3 cellular contexts compared by ENCODE assay signal in genomic region chr13:113322890-113323651, GRCh38.
TF ChIP-seq lines count a peak whose summit lies in the region.

No MANE protein-coding gene starts in this region.

TF ChIP-seq in GM23338, 12 proteins besides CTCF, POLR2A, EP300 and RAD21 (continued from another document):
- peak; percentile 32; the same call in 1 of the 2 replicates for TF ChIP-seq POLR2AphosphoS5 (IDR thresholded peaks at IDR 0.05; ENCODE audit: low read depth)
TF ChIP-seq in GM23338: peak in this region for 1.

TF ChIP-seq in WTC11, 78 proteins besides CTCF, POLR2A, EP300 and RAD21:
- TF ChIP-seq STAT6 (CRISPR knock-in tag; conservative IDR thresholded peaks at IDR 0.05; ENCODE audit: low read depth) (no peak), AR (CRISPR knock-in tag; IDR thresholded peaks at IDR 0.05) (no peak), GRHL2 (CRISPR knock-in tag; IDR thresholded peaks at IDR 0.05; ENCODE audit: insufficient replicate concordance, severe bottlenecking) (no peak)

TF ChIP-seq in SK-N-SH, 30 proteins besides CTCF, POLR2A, EP300 and RAD21 (continued from another document):
- TF ChIP-seq IRF3 (IDR thresholded peaks at IDR 0.05; ENCODE audit: low read depth, low read length): no peak
- no peak for TF ChIP-seq REST (IDR thresholded peaks at IDR 0.05; ENCODE audit: low read depth, low read length)
- TF ChIP-seq, protein P1, sequence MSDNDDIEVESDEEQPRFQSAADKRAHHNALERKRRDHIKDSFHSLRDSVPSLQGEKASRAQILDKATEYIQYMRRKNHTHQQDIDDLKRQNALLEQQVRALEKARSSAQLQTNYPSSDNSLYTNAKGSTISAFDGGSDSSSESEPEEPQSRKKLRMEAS (IDR thresholded peaks at IDR 0.05; ENCODE audit: low read depth): no peak
- no peak for TF ChIP-seq RXRA (IDR thresholded peaks at IDR 0.05; ENCODE audit: borderline replicate concordance, low read depth)
- no peak for TF ChIP-seq TAF1 (IDR thresholded peaks at IDR 0.05; ENCODE audit: borderline replicate concordance, low read depth, low read length)
- no peak for TF ChIP-seq USF1 (IDR thresholded peaks at IDR 0.05; ENCODE audit: borderline replicate concordance, low read depth)
- TF ChIP-seq POLR2AphosphoS5 (IDR thresholded peaks at IDR 0.05; ENCODE audit: low read depth, low read length): no peak
- TF ChIP-seq, protein P2, sequence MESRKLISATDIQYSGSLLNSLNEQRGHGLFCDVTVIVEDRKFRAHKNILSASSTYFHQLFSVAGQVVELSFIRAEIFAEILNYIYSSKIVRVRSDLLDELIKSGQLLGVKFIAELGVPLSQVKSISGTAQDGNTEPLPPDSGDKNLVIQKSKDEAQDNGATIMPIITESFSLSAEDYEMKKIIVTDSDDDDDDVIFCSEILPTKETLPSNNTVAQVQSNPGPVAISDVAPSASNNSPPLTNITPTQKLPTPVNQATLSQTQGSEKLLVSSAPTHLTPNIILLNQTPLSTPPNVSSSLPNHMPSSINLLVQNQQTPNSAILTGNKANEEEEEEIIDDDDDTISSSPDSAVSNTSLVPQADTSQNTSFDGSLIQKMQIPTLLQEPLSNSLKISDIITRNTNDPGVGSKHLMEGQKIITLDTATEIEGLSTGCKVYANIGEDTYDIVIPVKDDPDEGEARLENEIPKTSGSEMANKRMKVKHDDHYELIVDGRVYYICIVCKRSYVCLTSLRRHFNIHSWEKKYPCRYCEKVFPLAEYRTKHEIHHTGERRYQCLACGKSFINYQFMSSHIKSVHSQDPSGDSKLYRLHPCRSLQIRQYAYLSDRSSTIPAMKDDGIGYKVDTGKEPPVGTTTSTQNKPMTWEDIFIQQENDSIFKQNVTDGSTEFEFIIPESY (IDR thresholded peaks at IDR 0.05; ENCODE audit: borderline replicate concordance, low read depth): no peak
- TF ChIP-seq SIN3A (IDR thresholded peaks at IDR 0.05; ENCODE audit: borderline replicate concordance, low read depth, low read length): no peak
- TF ChIP-seq EZH2phosphoT487 (IDR thresholded peaks at IDR 0.05; ENCODE audit: borderline replicate concordance, low read depth): no peak
- TF ChIP-seq RCOR1 (IDR thresholded peaks at IDR 0.05; ENCODE audit: low read length): no peak
- no peak for TF ChIP-seq NRF1 (IDR thresholded peaks at IDR 0.05; ENCODE audit: low read depth, low read length)
- no peak for TF ChIP-seq FOSL2 (IDR thresholded peaks at IDR 0.05; ENCODE audit: borderline replicate concordance, low read depth)
- no peak for TF ChIP-seq YY1 (IDR thresholded peaks at IDR 0.05; ENCODE audit: low read depth)
TF ChIP-seq in SK-N-SH: peak in this region for 0.
